Comparison of ENCODE assay signal across 33 cellular contexts in genomic region chr7:152481082-152481481, GRCh38.
"Had no signal": no experiment of that assay in that cellular context is flagged by ENCODE, and none has a peak within 500 bp of the region (broad histone marks: within the 10 kb centered on the region; RNA-seq: fewer than 3 reads in every experiment).

No MANE protein-coding gene starts in this region.

- H3K4me1 Mint-ChIP-seq: activated B cell treated with CpG ODN at 0.5 μM for 24 hours; activated naive CD4-positive, alpha-beta T cell treated with anti-CD3 and anti-CD28 coated beads, Interleukin-2, amount 10 ng/mL, durations not matched to agents 7 days and 5 days; activated T-helper 17 cell treated with anti-CD3 and anti-CD28 coated beads, Interleukin-2, amount 50 U/mL, for 72 hours; central memory CD8-positive, alpha-beta T cell; T-helper 17 cell had no signal

- H3K4me1 ChIP-seq: ascending aorta, breast epithelium, esophagus muscularis mucosa, foreskin keratinocyte, gastrocnemius medialis, heart left ventricle had no signal

- DNase-seq: activated B cell treated with CpG ODN at 0.5 μM for 24 hours; activated CD4-positive, alpha-beta T cell treated with anti-CD3 and anti-CD28 coated beads for 48 hours; activated CD4-positive, alpha-beta T cell treated with anti-CD3 and anti-CD28 coated beads, Interleukin-2, amount 50 U/mL, for 1 hour; activated CD4-positive, alpha-beta T cell treated with anti-CD3 and anti-CD28 coated beads, Interleukin-2, amount 50 U/mL, for 48 hours; activated CD8-positive, alpha-beta memory T cell treated with anti-CD3 and anti-CD28 coated beads for 24 hours; activated CD8-positive, alpha-beta T cell treated with anti-CD3 and anti-CD28 coated beads for 36 hours; activated effector memory CD4-positive, alpha-beta T cell treated with Interleukin-2 at 50 U/mL for 16 hours; activated naive CD4-positive, alpha-beta T cell treated with anti-CD3 and anti-CD28 coated beads, Interleukin-2, amount 10 ng/mL, durations not matched to agents 7 days and 5 days; activated T-cell treated with anti-CD3 and anti-CD28 coated beads, Interleukin-2, amount 50 U/mL, for 4 hours; cortex of kidney; dermis blood vessel endothelial cell; effector CD4-positive, alpha-beta T cell; effector memory CD8-positive, alpha-beta T cell; erythroblast; foreskin keratinocyte; gastrocnemius medialis; glutamatergic neuron; heart left ventricle; T-helper 1 cell; T-helper 17 cell; T1000; WERI-Rb-1 had no signal

- ATAC-seq: activated CD4-positive, CD25-positive, alpha-beta regulatory T cell treated with anti-CD3 and anti-CD28 coated beads, Interleukin-2, amount 50 U/mL, for 24 hours; activated CD8-positive, alpha-beta T cell treated with anti-CD3 and anti-CD28 coated beads for 36 hours; activated T-cell treated with anti-CD3 and anti-CD28 coated beads, Interleukin-2, amount 50 U/mL, for 4 hours; activated T-helper 17 cell treated with anti-CD3 and anti-CD28 coated beads, Interleukin-2, amount 50 U/mL, for 72 hours; effector memory CD8-positive, alpha-beta T cell; foreskin keratinocyte; gastrocnemius medialis; heart left ventricle; T-helper 17 cell had no signal

- H3K27ac ChIP-seq: ascending aorta, breast epithelium, cardiac muscle cell, esophagus muscularis mucosa, foreskin keratinocyte, gastrocnemius medialis, heart left ventricle, WERI-Rb-1 had no signal

- H3K9me3 ChIP-seq: ascending aorta, breast epithelium, esophagus muscularis mucosa, gastrocnemius medialis, heart left ventricle had no signal

- H3K4me3 Mint-ChIP-seq: activated B cell treated with CpG ODN at 0.5 μM for 24 hours; activated CD8-positive, alpha-beta T cell treated with anti-CD3 and anti-CD28 coated beads for 36 hours; activated naive CD4-positive, alpha-beta T cell treated with anti-CD3 and anti-CD28 coated beads, Interleukin-2, amount 10 ng/mL, durations not matched to agents 7 days and 5 days; activated naive CD8-positive, alpha-beta T cell; activated T-cell treated with anti-CD3 and anti-CD28 coated beads, Interleukin-2, amount 50 U/mL, for 4 hours; activated T-helper 17 cell treated with anti-CD3 and anti-CD28 coated beads, Interleukin-2, amount 50 U/mL, for 72 hours; brain; central memory CD8-positive, alpha-beta T cell; effector memory CD8-positive, alpha-beta T cell; T-helper 17 cell; T-helper 2 cell treated with Interferon-gamma antibody and Interleukin-4, amounts not matched to agents 5 μg/mL and 100 μg/mL, for 36 hours had no signal

- H3K27ac Mint-ChIP-seq: activated B cell treated with CpG ODN at 0.5 μM for 24 hours; activated CD8-positive, alpha-beta T cell treated with anti-CD3 and anti-CD28 coated beads for 36 hours; activated naive CD4-positive, alpha-beta T cell treated with anti-CD3 and anti-CD28 coated beads, Interleukin-2, amount 10 ng/mL, durations not matched to agents 7 days and 5 days; activated naive CD8-positive, alpha-beta T cell; activated T-helper 17 cell treated with anti-CD3 and anti-CD28 coated beads, Interleukin-2, amount 50 U/mL, for 72 hours; brain; effector memory CD8-positive, alpha-beta T cell; T-helper 17 cell; T-helper 2 cell treated with Interferon-gamma antibody and Interleukin-4, amounts not matched to agents 5 μg/mL and 100 μg/mL, for 36 hours had no signal

- H3K36me3 Mint-ChIP-seq: activated naive CD4-positive, alpha-beta T cell treated with anti-CD3 and anti-CD28 coated beads, Interleukin-2, amount 10 ng/mL, durations not matched to agents 7 days and 5 days; activated naive CD8-positive, alpha-beta T cell; brain had no signal

- H3K27me3 ChIP-seq: ascending aorta, breast epithelium, cardiac muscle cell, esophagus muscularis mucosa, foreskin keratinocyte, gastrocnemius medialis, heart left ventricle had no signal

- H3K27me3 Mint-ChIP-seq: activated B cell treated with CpG ODN at 0.5 μM for 24 hours; activated CD8-positive, alpha-beta T cell treated with anti-CD3 and anti-CD28 coated beads for 36 hours; activated naive CD4-positive, alpha-beta T cell treated with anti-CD3 and anti-CD28 coated beads, Interleukin-2, amount 10 ng/mL, durations not matched to agents 7 days and 5 days; activated naive CD8-positive, alpha-beta T cell; activated T-helper 17 cell treated with anti-CD3 and anti-CD28 coated beads, Interleukin-2, amount 50 U/mL, for 72 hours; central memory CD8-positive, alpha-beta T cell; effector memory CD8-positive, alpha-beta T cell; T-helper 17 cell had no signal

- FAIRE-seq: colon had no signal

- H3K9me3 Mint-ChIP-seq: activated B cell treated with CpG ODN at 0.5 μM for 24 hours; activated CD8-positive, alpha-beta T cell treated with anti-CD3 and anti-CD28 coated beads for 36 hours; activated naive CD4-positive, alpha-beta T cell treated with anti-CD3 and anti-CD28 coated beads, Interleukin-2, amount 10 ng/mL, durations not matched to agents 7 days and 5 days; activated T-cell treated with anti-CD3 and anti-CD28 coated beads, Interleukin-2, amount 50 U/mL, for 4 hours; activated T-helper 17 cell treated with anti-CD3 and anti-CD28 coated beads, Interleukin-2, amount 50 U/mL, for 72 hours; brain; central memory CD8-positive, alpha-beta T cell; effector memory CD8-positive, alpha-beta T cell; T-helper 2 cell treated with Interferon-gamma antibody and Interleukin-4, amounts not matched to agents 5 μg/mL and 100 μg/mL, for 36 hours had no signal

- H3K36me3 ChIP-seq: ascending aorta, breast epithelium, cardiac muscle cell, esophagus muscularis mucosa, gastrocnemius medialis, heart left ventricle, WERI-Rb-1 had no signal

- H3K4me3 ChIP-seq: ascending aorta, breast epithelium, cardiac muscle cell, esophagus muscularis mucosa, gastrocnemius medialis, heart left ventricle had no signal
